ENCODE assay signal across 1 cellular context in genomic region chr2:73176881-73177644, GRCh38.
TF ChIP-seq lines count a peak whose summit lies in the region.

No MANE protein-coding gene starts in this region.

TF ChIP-seq in HepG2, 621 proteins besides CTCF, POLR2A, EP300 and RAD21 (continued from another document):
- TF ChIP-seq ZXDC (CRISPR knock-in tag; IDR thresholded peaks at IDR 0.05): no peak
- TF ChIP-seq ZKSCAN8 (CRISPR knock-in tag; IDR thresholded peaks at IDR 0.05; ENCODE audit: borderline replicate concordance): peak; percentile 79
